22 cellular contexts compared by ENCODE assay signal in genomic region chr20:10236540-10237533, GRCh38. TPM values are rescaled to one million over a fixed set of nuclear protein-coding genes. Genes with fewer than 3 reads are reported as not detected.
"Had no signal": no experiment of that assay in that cellular context is flagged by ENCODE, and none has a peak within 500 bp of the region (broad histone marks: within the 10 kb centered on the region; RNA-seq: fewer than 3 reads in every experiment).

No MANE protein-coding gene starts in this region.

- H3K36me3 Mint-ChIP-seq: activated naive CD8-positive, alpha-beta T cell treated with anti-CD3 and anti-CD28 coated beads for 36 hours; natural killer cell treated with Interleukin-12 subunit alpha and Interleukin-12 subunit beta and Interleukin-15 and Interleukin-18, amount 100 ng/mL, for 72 hours had no signal

- H3K27me3 ChIP-seq: body of pancreas, cardiac muscle cell, neutrophil, ovary, right atrium auricular region, upper lobe of left lung had no signal

- H3K9me3 Mint-ChIP-seq: activated naive CD8-positive, alpha-beta T cell treated with anti-CD3 and anti-CD28 coated beads for 36 hours; natural killer cell treated with Interleukin-12 subunit alpha and Interleukin-12 subunit beta and Interleukin-15 and Interleukin-18, amount 100 ng/mL, for 72 hours had no signal

- ATAC-seq: activated CD8-positive, alpha-beta T cell treated with anti-CD3 and anti-CD28 coated beads, Interleukin-2, amount 10 ng/mL, durations not matched to agents 7 days and 5 days; body of pancreas; natural killer cell treated with Interleukin-12 subunit alpha and Interleukin-12 subunit beta and Interleukin-15 and Interleukin-18, amount 100 ng/mL, for 72 hours had no signal

- H3K4me1 Mint-ChIP-seq: activated naive CD8-positive, alpha-beta T cell treated with anti-CD3 and anti-CD28 coated beads for 36 hours had no signal

- H3K36me3 ChIP-seq: cardiac muscle cell, left ventricle myocardium inferior, neutrophil, ovary, prostate gland, right atrium auricular region, thoracic aorta, upper lobe of left lung had no signal

- H3K27ac ChIP-seq: body of pancreas, cardiac muscle cell, left ventricle myocardium inferior, neutrophil, ovary, prostate gland, right atrium auricular region, thoracic aorta, upper lobe of left lung, VCaP had no signal

- H3K27ac Mint-ChIP-seq: activated CD8-positive, alpha-beta T cell treated with anti-CD3 and anti-CD28 coated beads, Interleukin-2, amount 10 ng/mL, durations not matched to agents 7 days and 5 days; activated naive CD8-positive, alpha-beta T cell treated with anti-CD3 and anti-CD28 coated beads for 36 hours; natural killer cell treated with Interleukin-12 subunit alpha and Interleukin-12 subunit beta and Interleukin-15 and Interleukin-18, amount 100 ng/mL, for 72 hours had no signal

- H3K9me3 ChIP-seq: body of pancreas, left ventricle myocardium inferior, neutrophil, ovary, prostate gland, right atrium auricular region, thoracic aorta, upper lobe of left lung had no signal

- DNase-seq: activated CD4-positive, alpha-beta T cell treated with anti-CD3 and anti-CD28 coated beads, Interleukin-2, amount 50 U/mL, for 1 hour; activated CD4-positive, CD25-positive, alpha-beta regulatory T cell treated with anti-CD3 and anti-CD28 coated beads, Interleukin-2, amount 50 U/mL, for 72 hours; activated CD8-positive, alpha-beta T cell treated with anti-CD3 and anti-CD28 coated beads, Interleukin-2, amount 10 ng/mL, durations not matched to agents 7 days and 5 days; activated naive CD4-positive, alpha-beta T cell treated with Interleukin-2 at 50 U/mL for 16 hours; activated naive CD8-positive, alpha-beta T cell treated with anti-CD3 and anti-CD28 coated beads for 36 hours; activated T-cell treated with anti-CD3 and anti-CD28 coated beads, Interleukin-2, amount 50 U/mL, for 1 hour; body of pancreas; foreskin melanocyte; left ventricle myocardium inferior; midbrain; ovary; stimulated activated CD4-positive, alpha-beta T cell treated with anti-CD3 and anti-CD28 coated beads, Interleukin-4, amount 100 ng/mL, for 24 hours; stimulated activated naive CD4-positive, alpha-beta T cell treated with Interleukin-2 at 50 U/mL for 16 hours; upper lobe of left lung had no signal

- H3K4me1 ChIP-seq: body of pancreas, left ventricle myocardium inferior, prostate gland, right atrium auricular region, upper lobe of left lung had no signal

- H3K4me3 ChIP-seq: body of pancreas, cardiac muscle cell, left ventricle myocardium inferior, ovary, prostate gland, right atrium auricular region, thoracic aorta, upper lobe of left lung had no signal

- H3K4me3 Mint-ChIP-seq: activated CD8-positive, alpha-beta T cell treated with anti-CD3 and anti-CD28 coated beads, Interleukin-2, amount 10 ng/mL, durations not matched to agents 7 days and 5 days; activated naive CD8-positive, alpha-beta T cell treated with anti-CD3 and anti-CD28 coated beads for 36 hours; natural killer cell treated with Interleukin-12 subunit alpha and Interleukin-12 subunit beta and Interleukin-15 and Interleukin-18, amount 100 ng/mL, for 72 hours had no signal

RNA-seq across cellular contexts. Expression of gene SNAP25, which starts 18.2 kb away (rescaled TPM):
- total RNA-seq: activated CD8-positive, alpha-beta T cell treated with anti-CD3 and anti-CD28 coated beads, Interleukin-2, amount 10 ng/mL, durations not matched to agents 7 days and 5 days; activated naive CD8-positive, alpha-beta T cell treated with anti-CD3 and anti-CD28 coated beads for 36 hours; lung microvascular endothelial cell had no signal
